ENCODE assay signal across 1 cellular context in genomic region chr1:234722904-234723588, GRCh38.
A peak's percentile ranks its signal among the peaks of the same experiment; 100 is the strongest.
TF ChIP-seq lines count a peak whose summit lies in the region.

No MANE protein-coding gene starts in this region.

TF ChIP-seq in HepG2, 621 proteins besides CTCF, POLR2A, EP300 and RAD21 (continued from another document and continues in another):
- TF ChIP-seq ATF7 (IDR thresholded peaks at IDR 0.05) (no peak), ATF7 (CRISPR knock-in tag; IDR thresholded peaks at IDR 0.05) (no peak), GFI1 (CRISPR knock-in tag; IDR thresholded peaks at IDR 0.05; ENCODE audit: borderline replicate concordance) (no peak), IRF1 (CRISPR knock-in tag; IDR thresholded peaks at IDR 0.05; ENCODE audit: low read depth) (no peak), ISX (CRISPR knock-in tag; conservative IDR thresholded peaks at IDR 0.05) (0 out of 2 replicates have a peak, but pooled peaks have one; percentile 2), ZNF839 (CRISPR knock-in tag; IDR thresholded peaks at IDR 0.05; ENCODE audit: borderline replicate concordance) (no peak), ZNF256 (CRISPR knock-in tag; conservative IDR thresholded peaks at IDR 0.05) (no peak), IKZF4 (CRISPR knock-in tag; IDR thresholded peaks at IDR 0.05; ENCODE audit: borderline replicate concordance, low read depth, not compliant biosample characterization) (no peak), ZNF20 (CRISPR knock-in tag; IDR thresholded peaks at IDR 0.05) (no peak), ZNF382 (CRISPR knock-in tag; IDR thresholded peaks at IDR 0.05; ENCODE audit: borderline replicate concordance) (no peak), ZNF660 (CRISPR knock-in tag; IDR thresholded peaks at IDR 0.05; ENCODE audit: borderline replicate concordance, low read depth) (no peak), ZNF230 (CRISPR knock-in tag; IDR thresholded peaks at IDR 0.05) (no peak), CHD4 (IDR thresholded peaks at IDR 0.05; ENCODE audit: borderline replicate concordance, low read length) (no peak), NR3C1 (CRISPR knock-in tag; IDR thresholded peaks at IDR 0.05) (no peak), ZNF670 (CRISPR knock-in tag; IDR thresholded peaks at IDR 0.05; ENCODE audit: borderline replicate concordance) (no peak), SNAPC2 (CRISPR knock-in tag; IDR thresholded peaks at IDR 0.05) (no peak), FOXA1 (IDR thresholded peaks at IDR 0.05) (no peak), FOXA1 (CRISPR knock-in tag; IDR thresholded peaks at IDR 0.05) (no peak), ZNF746 (CRISPR knock-in tag; IDR thresholded peaks at IDR 0.05) (no peak), ATF7-NPFF (CRISPR knock-in tag; IDR thresholded peaks at IDR 0.05; ENCODE audit: low read depth) (no peak), HNRNPK (IDR thresholded peaks at IDR 0.05; ENCODE audit: low read depth, low read length, poor library complexity, severe bottlenecking) (no peak), ZNF350 (CRISPR knock-in tag; IDR thresholded peaks at IDR 0.05; ENCODE audit: borderline replicate concordance, low read depth) (no peak), NFYB (CRISPR knock-in tag; IDR thresholded peaks at IDR 0.05) (no peak), RBAK (CRISPR knock-in tag; IDR thresholded peaks at IDR 0.05) (no peak), HOXA7 (CRISPR knock-in tag; IDR thresholded peaks at IDR 0.05) (no peak), KDM3A (CRISPR knock-in tag; IDR thresholded peaks at IDR 0.05; ENCODE audit: low read depth) (no peak), ZNF572 (CRISPR knock-in tag; IDR thresholded peaks at IDR 0.05) (no peak), EZH2 (conservative IDR thresholded peaks at IDR 0.05; ENCODE audit: low read depth, low read length) (no peak), SMC3 (IDR thresholded peaks at IDR 0.05; ENCODE audit: low read length) (0 out of 2 replicates have a peak, but pooled peaks have one; percentile 9), YY1 (IDR thresholded peaks at IDR 0.05; ENCODE audit: insufficient read depth, insufficient replicate concordance, low read depth, low read length) (no peak), PRDM10 (CRISPR knock-in tag; IDR thresholded peaks at IDR 0.05; ENCODE audit: low read depth) (no peak), MAZ (IDR thresholded peaks at IDR 0.05; ENCODE audit: borderline replicate concordance, low read depth, low read length) (no peak), MAZ (CRISPR knock-in tag; IDR thresholded peaks at IDR 0.05; ENCODE audit: low read depth) (no peak), ZNF619 (CRISPR knock-in tag; IDR thresholded peaks at IDR 0.05) (no peak), SMARCE1 (IDR thresholded peaks at IDR 0.05; ENCODE audit: borderline replicate concordance) (no peak), CAMTA2 (CRISPR knock-in tag; IDR thresholded peaks at IDR 0.05; ENCODE audit: borderline replicate concordance) (no peak), ZFP1 (CRISPR knock-in tag; IDR thresholded peaks at IDR 0.05) (no peak), ZHX1 (CRISPR knock-in tag; IDR thresholded peaks at IDR 0.05; ENCODE audit: low read depth) (no peak), SMAD9 (CRISPR knock-in tag; IDR thresholded peaks at IDR 0.05) (no peak), GABPB1 (CRISPR knock-in tag; IDR thresholded peaks at IDR 0.05) (no peak; the same call in 1 of the 2 replicates), DR1 (CRISPR knock-in tag; IDR thresholded peaks at IDR 0.05) (no peak), ZNF598 (CRISPR knock-in tag; IDR thresholded peaks at IDR 0.05; ENCODE audit: borderline replicate concordance) (no peak), ZNF329 (CRISPR knock-in tag; IDR thresholded peaks at IDR 0.05; ENCODE audit: low read depth) (no peak), JDP2 (CRISPR knock-in tag; IDR thresholded peaks at IDR 0.05; ENCODE audit: borderline replicate concordance) (no peak), POLR2AphosphoS5 (IDR thresholded peaks at IDR 0.05; ENCODE audit: low read depth, low read length) (no peak), ZNF558 (CRISPR knock-in tag; IDR thresholded peaks at IDR 0.05; ENCODE audit: borderline replicate concordance) (no peak), ZNF891 (CRISPR knock-in tag; IDR thresholded peaks at IDR 0.05) (no peak), ZNF589 (CRISPR knock-in tag; conservative IDR thresholded peaks at IDR 0.05) (no peak)
- TF ChIP-seq, protein P1, sequence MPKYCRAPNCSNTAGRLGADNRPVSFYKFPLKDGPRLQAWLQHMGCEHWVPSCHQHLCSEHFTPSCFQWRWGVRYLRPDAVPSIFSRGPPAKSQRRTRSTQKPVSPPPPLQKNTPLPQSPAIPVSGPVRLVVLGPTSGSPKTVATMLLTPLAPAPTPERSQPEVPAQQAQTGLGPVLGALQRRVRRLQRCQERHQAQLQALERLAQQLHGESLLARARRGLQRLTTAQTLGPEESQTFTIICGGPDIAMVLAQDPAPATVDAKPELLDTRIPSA (CRISPR knock-in tag; IDR thresholded peaks at IDR 0.05; ENCODE audit: borderline replicate concordance): no peak
- TF ChIP-seq, protein P2, sequence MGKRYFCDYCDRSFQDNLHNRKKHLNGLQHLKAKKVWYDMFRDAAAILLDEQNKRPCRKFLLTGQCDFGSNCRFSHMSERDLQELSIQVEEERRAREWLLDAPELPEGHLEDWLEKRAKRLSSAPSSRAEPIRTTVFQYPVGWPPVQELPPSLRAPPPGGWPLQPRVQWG (CRISPR knock-in tag; IDR thresholded peaks at IDR 0.05; ENCODE audit: borderline replicate concordance, low read depth): no peak
- TF ChIP-seq, protein P3, sequence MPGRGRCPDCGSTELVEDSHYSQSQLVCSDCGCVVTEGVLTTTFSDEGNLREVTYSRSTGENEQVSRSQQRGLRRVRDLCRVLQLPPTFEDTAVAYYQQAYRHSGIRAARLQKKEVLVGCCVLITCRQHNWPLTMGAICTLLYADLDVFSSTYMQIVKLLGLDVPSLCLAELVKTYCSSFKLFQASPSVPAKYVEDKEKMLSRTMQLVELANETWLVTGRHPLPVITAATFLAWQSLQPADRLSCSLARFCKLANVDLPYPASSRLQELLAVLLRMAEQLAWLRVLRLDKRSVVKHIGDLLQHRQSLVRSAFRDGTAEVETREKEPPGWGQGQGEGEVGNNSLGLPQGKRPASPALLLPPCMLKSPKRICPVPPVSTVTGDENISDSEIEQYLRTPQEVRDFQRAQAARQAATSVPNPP (CRISPR knock-in tag; IDR thresholded peaks at IDR 0.05): no peak
- TF ChIP-seq, protein P4, sequence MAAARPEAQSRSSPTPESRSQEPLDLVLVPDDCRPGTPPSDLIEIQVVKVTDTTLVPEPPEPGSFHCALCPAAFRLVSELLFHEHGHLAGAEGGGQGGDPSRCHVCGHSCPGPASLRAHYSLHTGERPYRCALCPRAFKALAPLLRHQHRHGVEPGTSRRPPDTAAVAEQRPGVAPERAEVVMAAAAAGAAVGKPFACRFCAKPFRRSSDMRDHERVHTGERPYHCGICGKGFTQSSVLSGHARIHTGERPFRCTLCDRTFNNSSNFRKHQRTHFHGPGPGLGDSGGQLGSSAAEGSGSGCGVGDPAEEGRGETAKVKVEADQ (CRISPR knock-in tag; IDR thresholded peaks at IDR 0.05; ENCODE audit: borderline replicate concordance): no peak
- TF ChIP-seq, protein P5, sequence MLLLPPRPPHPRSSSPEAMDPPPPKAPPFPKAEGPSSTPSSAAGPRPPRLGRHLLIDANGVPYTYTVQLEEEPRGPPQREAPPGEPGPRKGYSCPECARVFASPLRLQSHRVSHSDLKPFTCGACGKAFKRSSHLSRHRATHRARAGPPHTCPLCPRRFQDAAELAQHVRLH (CRISPR knock-in tag; IDR thresholded peaks at IDR 0.05; ENCODE audit: borderline replicate concordance, low read depth): peak; percentile 22; the same call in 1 of the 2 replicates
- TF ChIP-seq, protein P6, sequence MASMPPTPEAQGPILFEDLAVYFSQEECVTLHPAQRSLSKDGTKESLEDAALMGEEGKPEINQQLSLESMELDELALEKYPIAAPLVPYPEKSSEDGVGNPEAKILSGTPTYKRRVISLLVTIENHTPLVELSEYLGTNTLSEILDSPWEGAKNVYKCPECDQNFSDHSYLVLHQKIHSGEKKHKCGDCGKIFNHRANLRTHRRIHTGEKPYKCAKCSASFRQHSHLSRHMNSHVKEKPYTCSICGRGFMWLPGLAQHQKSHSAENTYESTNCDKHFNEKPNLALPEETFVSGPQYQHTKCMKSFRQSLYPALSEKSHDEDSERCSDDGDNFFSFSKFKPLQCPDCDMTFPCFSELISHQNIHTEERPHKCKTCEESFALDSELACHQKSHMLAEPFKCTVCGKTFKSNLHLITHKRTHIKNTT (CRISPR knock-in tag; IDR thresholded peaks at IDR 0.05): no peak
- TF ChIP-seq, protein P7, sequence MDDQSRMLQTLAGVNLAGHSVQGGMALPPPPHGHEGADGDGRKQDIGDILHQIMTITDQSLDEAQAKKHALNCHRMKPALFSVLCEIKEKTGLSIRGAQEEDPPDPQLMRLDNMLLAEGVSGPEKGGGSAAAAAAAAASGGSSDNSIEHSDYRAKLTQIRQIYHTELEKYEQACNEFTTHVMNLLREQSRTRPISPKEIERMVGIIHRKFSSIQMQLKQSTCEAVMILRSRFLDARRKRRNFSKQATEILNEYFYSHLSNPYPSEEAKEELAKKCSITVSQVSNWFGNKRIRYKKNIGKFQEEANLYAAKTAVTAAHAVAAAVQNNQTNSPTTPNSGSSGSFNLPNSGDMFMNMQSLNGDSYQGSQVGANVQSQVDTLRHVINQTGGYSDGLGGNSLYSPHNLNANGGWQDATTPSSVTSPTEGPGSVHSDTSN (CRISPR knock-in tag; IDR thresholded peaks at IDR 0.05; ENCODE audit: borderline replicate concordance): no peak
- TF ChIP-seq, protein P8, sequence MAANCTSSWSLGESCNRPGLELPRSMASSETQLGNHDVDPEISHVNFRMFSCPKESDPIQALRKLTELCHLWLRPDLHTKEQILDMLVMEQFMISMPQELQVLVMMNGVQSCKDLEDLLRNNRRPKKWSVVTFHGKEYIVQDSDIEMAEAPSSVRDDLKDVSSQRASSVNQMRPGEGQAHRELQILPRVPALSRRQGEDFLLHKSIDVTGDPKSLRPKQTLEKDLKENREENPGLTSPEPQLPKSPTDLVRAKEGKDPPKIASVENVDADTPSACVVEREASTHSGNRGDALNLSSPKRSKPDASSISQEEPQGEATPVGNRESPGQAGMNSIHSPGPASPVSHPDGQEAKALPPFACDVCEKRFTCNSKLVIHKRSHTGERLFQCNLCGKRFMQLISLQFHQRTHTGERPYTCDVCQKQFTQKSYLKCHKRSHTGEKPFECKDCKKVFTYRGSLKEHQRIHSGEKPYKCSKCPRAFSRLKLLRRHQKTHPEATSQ (CRISPR knock-in tag; IDR thresholded peaks at IDR 0.05; ENCODE audit: borderline replicate concordance): no peak
